17 cellular contexts compared by ENCODE assay signal in the genomic region with DNA sequence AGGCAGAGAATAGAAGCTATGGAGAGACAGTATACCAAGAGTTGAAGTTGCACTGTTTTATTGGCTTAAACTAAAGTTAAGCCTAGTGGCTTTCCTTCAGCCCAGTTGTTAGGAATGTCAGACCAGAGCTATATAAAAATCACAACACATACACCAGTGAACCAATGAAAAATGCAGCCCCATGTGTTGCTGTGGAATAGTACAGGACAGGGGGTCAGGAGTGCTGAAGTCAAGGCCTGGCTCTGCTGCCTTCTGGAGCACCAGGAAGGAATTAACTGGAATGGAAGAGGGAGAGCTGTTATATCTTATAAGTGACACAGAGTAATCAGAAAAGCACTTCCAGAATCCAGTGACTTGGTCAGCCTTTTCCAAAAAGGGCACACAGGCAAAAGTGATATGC. TPM values are rescaled to one million over a fixed set of nuclear protein-coding genes. Genes with fewer than 3 reads are reported as not detected.
"Had no signal": no experiment of that assay in that cellular context is flagged by ENCODE, and none has a peak within 500 bp of the region (broad histone marks: within the 10 kb centered on the region; RNA-seq: fewer than 3 reads in every experiment).

No MANE protein-coding gene starts in this region.

- H3K4me3 ChIP-seq: ascending aorta, lung had no signal

- H3K9me3 Mint-ChIP-seq: activated naive CD4-positive, alpha-beta T cell treated with anti-CD3 and anti-CD28 coated beads for 36 hours; activated naive CD8-positive, alpha-beta T cell treated with anti-CD3 and anti-CD28 coated beads, Interleukin-2, amount 50 U/mL, for 24 hours; activated T-helper 17 cell treated with anti-CD3 and anti-CD28 coated beads, Interleukin-2, amount 50 U/mL, for 72 hours; endodermal cell; stimulated activated memory B cell treated with anti-CD40 and anti-IgM and Interleukin-4, amounts not matched to agents 10 μg/mL and 1 μg/mL and 100 μg/mL, for 72 hours had no signal

- H3K79me2 ChIP-seq: parathyroid adenoma had no signal

- H3K9ac ChIP-seq: parathyroid adenoma had no signal

- H3K27me3 Mint-ChIP-seq: activated naive CD8-positive, alpha-beta T cell treated with anti-CD3 and anti-CD28 coated beads, Interleukin-2, amount 50 U/mL, for 24 hours; activated T-helper 17 cell treated with anti-CD3 and anti-CD28 coated beads, Interleukin-2, amount 50 U/mL, for 72 hours; naive thymus-derived CD8-positive, alpha-beta T cell; stimulated activated memory B cell treated with anti-CD40 and anti-IgM and Interleukin-4, amounts not matched to agents 10 μg/mL and 1 μg/mL and 100 μg/mL, for 72 hours had no signal

- H3K27ac Mint-ChIP-seq: activated naive CD4-positive, alpha-beta T cell treated with anti-CD3 and anti-CD28 coated beads for 36 hours; activated naive CD8-positive, alpha-beta T cell treated with anti-CD3 and anti-CD28 coated beads, Interleukin-2, amount 50 U/mL, for 24 hours; activated T-helper 17 cell treated with anti-CD3 and anti-CD28 coated beads, Interleukin-2, amount 50 U/mL, for 72 hours; endodermal cell; naive thymus-derived CD8-positive, alpha-beta T cell; stimulated activated memory B cell treated with anti-CD40 and anti-IgM and Interleukin-4, amounts not matched to agents 10 μg/mL and 1 μg/mL and 100 μg/mL, for 72 hours had no signal

- H3K4me1 Mint-ChIP-seq: activated naive CD8-positive, alpha-beta T cell treated with anti-CD3 and anti-CD28 coated beads, Interleukin-2, amount 50 U/mL, for 24 hours; activated T-helper 17 cell treated with anti-CD3 and anti-CD28 coated beads, Interleukin-2, amount 50 U/mL, for 72 hours; naive thymus-derived CD8-positive, alpha-beta T cell; stimulated activated memory B cell treated with anti-CD40 and anti-IgM and Interleukin-4, amounts not matched to agents 10 μg/mL and 1 μg/mL and 100 μg/mL, for 72 hours had no signal

- H3K27ac ChIP-seq: ascending aorta, foreskin keratinocyte, neutrophil, parathyroid adenoma had no signal

- ATAC-seq: activated naive CD8-positive, alpha-beta T cell treated with anti-CD3 and anti-CD28 coated beads, Interleukin-2, amount 50 U/mL, for 24 hours; activated T-helper 17 cell treated with anti-CD3 and anti-CD28 coated beads, Interleukin-2, amount 50 U/mL, for 72 hours; foreskin keratinocyte; naive thymus-derived CD8-positive, alpha-beta T cell; stimulated activated memory B cell treated with anti-CD40 and anti-IgM and Interleukin-4, amounts not matched to agents 10 μg/mL and 1 μg/mL and 100 μg/mL, for 72 hours had no signal

- H3K4me1 ChIP-seq: ascending aorta, foreskin keratinocyte had no signal

- DNase-seq: activated CD4-positive, alpha-beta T cell treated with anti-CD3 and anti-CD28 coated beads, Interleukin-2, amount 50 U/mL, for 4 hours; activated CD4-positive, CD25-positive, alpha-beta regulatory T cell treated with anti-CD3 and anti-CD28 coated beads, Interleukin-2, amount 50 U/mL, for 72 hours; activated naive CD4-positive, alpha-beta T cell treated with anti-CD3 and anti-CD28 coated beads for 36 hours; activated naive CD8-positive, alpha-beta T cell treated with anti-CD3 and anti-CD28 coated beads, Interleukin-2, amount 50 U/mL, for 24 hours; endodermal cell; erythroblast; foreskin keratinocyte; glutamatergic neuron; naive thymus-derived CD8-positive, alpha-beta T cell; stimulated activated CD4-positive, alpha-beta T cell treated with anti-CD3 and anti-CD28 coated beads, Interleukin-2, amount 100 ng/mL, for 48 hours had no signal

- H3K27me3 ChIP-seq: ascending aorta, foreskin keratinocyte, neutrophil had no signal

- H3K36me3 ChIP-seq: ascending aorta, neutrophil had no signal

- H3K4me3 Mint-ChIP-seq: activated naive CD4-positive, alpha-beta T cell treated with anti-CD3 and anti-CD28 coated beads for 36 hours; activated naive CD8-positive, alpha-beta T cell treated with anti-CD3 and anti-CD28 coated beads, Interleukin-2, amount 50 U/mL, for 24 hours; activated T-helper 17 cell treated with anti-CD3 and anti-CD28 coated beads, Interleukin-2, amount 50 U/mL, for 72 hours; endodermal cell; naive thymus-derived CD8-positive, alpha-beta T cell; stimulated activated memory B cell treated with anti-CD40 and anti-IgM and Interleukin-4, amounts not matched to agents 10 μg/mL and 1 μg/mL and 100 μg/mL, for 72 hours had no signal

- H3K36me3 Mint-ChIP-seq: stimulated activated memory B cell treated with anti-CD40 and anti-IgM and Interleukin-4, amounts not matched to agents 10 μg/mL and 1 μg/mL and 100 μg/mL, for 72 hours had no signal

- H2AFZ ChIP-seq: parathyroid adenoma had no signal

- H3K9me3 ChIP-seq: ascending aorta, neutrophil had no signal

RNA-seq across cellular contexts. Expression of a gene that starts 58.9 kb away (rescaled TPM):
- total RNA-seq: activated naive CD4-positive, alpha-beta T cell treated with anti-CD3 and anti-CD28 coated beads for 36 hours; activated T-helper 17 cell treated with anti-CD3 and anti-CD28 coated beads, Interleukin-2, amount 50 U/mL, for 72 hours; endodermal cell; naive thymus-derived CD8-positive, alpha-beta T cell; T-helper 1 cell treated with Interleukin-12 subunit alpha and Interleukin-12 subunit beta and Interleukin-4 antibody, amounts not matched to agents 30 ng/mL and 1 ng/mL, for 36 hours had no signal
- polyA plus RNA-seq: naive thymus-derived CD8-positive, alpha-beta T cell had no signal
